1 cellular context compared by ENCODE assay signal in genomic region chr6:163010145-163010544, GRCh38.
A peak's percentile ranks its signal among the peaks of the same experiment; 100 is the strongest.
TF ChIP-seq lines count a peak whose summit lies in the region.

No MANE protein-coding gene starts in this region.

TF ChIP-seq in HEK293, 187 proteins besides CTCF, POLR2A, EP300 and RAD21 (continued from another document):
- TF ChIP-seq, protein P1, sequence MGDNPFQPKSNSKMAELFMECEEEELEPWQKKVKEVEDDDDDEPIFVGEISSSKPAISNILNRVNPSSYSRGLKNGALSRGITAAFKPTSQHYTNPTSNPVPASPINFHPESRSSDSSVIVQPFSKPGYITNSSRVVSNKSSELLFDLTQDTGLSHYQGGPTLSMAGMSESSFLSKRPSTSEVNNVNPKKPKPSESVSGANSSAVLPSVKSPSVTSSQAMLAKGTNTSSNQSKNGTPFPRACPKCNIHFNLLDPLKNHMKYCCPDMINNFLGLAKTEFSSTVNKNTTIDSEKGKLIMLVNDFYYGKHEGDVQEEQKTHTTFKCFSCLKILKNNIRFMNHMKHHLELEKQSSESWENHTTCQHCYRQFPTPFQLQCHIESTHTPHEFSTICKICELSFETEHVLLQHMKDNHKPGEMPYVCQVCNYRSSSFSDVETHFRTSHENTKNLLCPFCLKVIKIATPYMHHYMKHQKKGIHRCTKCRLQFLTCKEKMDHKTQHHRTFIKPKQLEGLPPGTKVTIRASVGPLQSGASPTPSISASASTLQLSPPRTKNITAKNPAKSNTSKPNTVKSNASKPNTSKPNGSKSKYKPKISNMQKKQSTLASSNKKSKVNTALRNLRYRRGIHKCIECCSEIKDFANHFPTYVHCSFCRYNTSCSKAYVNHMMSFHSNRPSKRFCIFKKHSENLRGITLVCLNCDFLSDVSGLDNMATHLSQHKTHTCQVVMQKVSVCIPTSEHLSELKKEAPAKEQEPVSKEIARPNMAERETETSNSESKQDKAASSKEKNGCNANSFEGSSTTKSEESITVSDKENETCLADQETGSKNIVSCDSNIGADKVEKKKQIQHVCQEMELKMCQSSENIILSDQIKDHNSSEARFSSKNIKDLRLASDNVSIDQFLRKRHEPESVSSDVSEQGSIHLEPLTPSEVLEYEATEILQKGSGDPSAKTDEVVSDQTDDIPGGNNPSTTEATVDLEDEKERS (tag by site-specific recombination; IDR thresholded peaks at IDR 0.05): no peak
- no peak for TF ChIP-seq TSHZ1 (tag by site-specific recombination; IDR thresholded peaks at IDR 0.05; ENCODE audit: borderline replicate concordance)
- no peak for TF ChIP-seq ZNF785 (tag by site-specific recombination; IDR thresholded peaks at IDR 0.05)
- TF ChIP-seq ZIC2 (tag by site-specific recombination; IDR thresholded peaks at IDR 0.05): peak; percentile 23
- TF ChIP-seq GLI4 (tag by site-specific recombination; IDR thresholded peaks at IDR 0.05): no peak
- TF ChIP-seq ZNF146 (tag by site-specific recombination; IDR thresholded peaks at IDR 0.05): no peak
- TF ChIP-seq ZNF768 (tag by site-specific recombination; IDR thresholded peaks at IDR 0.05): no peak
- no peak for TF ChIP-seq ZNF660 (tag by site-specific recombination; IDR thresholded peaks at IDR 0.05)
- TF ChIP-seq ZNF623 (tag by site-specific recombination; IDR thresholded peaks at IDR 0.05): no peak
- TF ChIP-seq ZSCAN18 (tag by site-specific recombination; IDR thresholded peaks at IDR 0.05): no peak
- no peak for TF ChIP-seq ZBTB49 (tag by site-specific recombination; IDR thresholded peaks at IDR 0.05; ENCODE audit: low read depth)
- TF ChIP-seq, protein P2, sequence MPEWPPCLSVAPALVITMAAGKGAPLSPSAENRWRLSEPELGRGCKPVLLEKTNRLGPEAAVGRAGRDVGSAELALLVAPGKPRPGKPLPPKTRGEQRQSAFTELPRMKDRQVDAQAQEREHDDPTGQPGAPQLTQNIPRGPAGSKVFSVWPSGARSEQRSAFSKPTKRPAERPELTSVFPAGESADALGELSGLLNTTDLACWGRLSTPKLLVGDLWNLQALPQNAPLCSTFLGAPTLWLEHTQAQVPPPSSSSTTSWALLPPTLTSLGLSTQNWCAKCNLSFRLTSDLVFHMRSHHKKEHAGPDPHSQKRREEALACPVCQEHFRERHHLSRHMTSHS (tag by site-specific recombination; IDR thresholded peaks at IDR 0.05): no peak
- no peak for TF ChIP-seq ZNF223 (tag by site-specific recombination; IDR thresholded peaks at IDR 0.05)
- TF ChIP-seq ZFP41 (tag by site-specific recombination; IDR thresholded peaks at IDR 0.05; ENCODE audit: borderline replicate concordance): no peak
- no peak for TF ChIP-seq GFI1B (tag by site-specific recombination; IDR thresholded peaks at IDR 0.05)
- no peak for TF ChIP-seq ZBTB48 (tag by site-specific recombination; IDR thresholded peaks at IDR 0.05)
- no peak for TF ChIP-seq KLF10 (tag by site-specific recombination; IDR thresholded peaks at IDR 0.05)
- TF ChIP-seq PRDM1 (tag by site-specific recombination; IDR thresholded peaks at IDR 0.05): no peak
- peak; percentile 38; the same call in 1 of the 2 replicates for TF ChIP-seq ZNF561 (tag by site-specific recombination; IDR thresholded peaks at IDR 0.05; ENCODE audit: borderline replicate concordance)
- peak; percentile 47 for TF ChIP-seq OSR2 (tag by site-specific recombination; IDR thresholded peaks at IDR 0.05)
- TF ChIP-seq ZNF266 (tag by site-specific recombination; IDR thresholded peaks at IDR 0.05; ENCODE audit: low read depth): no peak
- TF ChIP-seq ZNF544 (tag by site-specific recombination; IDR thresholded peaks at IDR 0.05): no peak
- TF ChIP-seq ZNF843 (tag by site-specific recombination; IDR thresholded peaks at IDR 0.05): no peak
- TF ChIP-seq KLF16 (tag by site-specific recombination; IDR thresholded peaks at IDR 0.05): 0 out of 2 replicates have a peak, but pooled peaks have one; percentile 20
- peak; percentile 34; the same call in 1 of the 2 replicates for TF ChIP-seq EGR2 (tag by site-specific recombination; IDR thresholded peaks at IDR 0.05; ENCODE audit: low read depth)
- TF ChIP-seq ZNF529 (tag by site-specific recombination; IDR thresholded peaks at IDR 0.05; ENCODE audit: insufficient replicate concordance): no peak
- TF ChIP-seq ZNF837 (tag by site-specific recombination; IDR thresholded peaks at IDR 0.05): no peak
- TF ChIP-seq, protein P3, sequence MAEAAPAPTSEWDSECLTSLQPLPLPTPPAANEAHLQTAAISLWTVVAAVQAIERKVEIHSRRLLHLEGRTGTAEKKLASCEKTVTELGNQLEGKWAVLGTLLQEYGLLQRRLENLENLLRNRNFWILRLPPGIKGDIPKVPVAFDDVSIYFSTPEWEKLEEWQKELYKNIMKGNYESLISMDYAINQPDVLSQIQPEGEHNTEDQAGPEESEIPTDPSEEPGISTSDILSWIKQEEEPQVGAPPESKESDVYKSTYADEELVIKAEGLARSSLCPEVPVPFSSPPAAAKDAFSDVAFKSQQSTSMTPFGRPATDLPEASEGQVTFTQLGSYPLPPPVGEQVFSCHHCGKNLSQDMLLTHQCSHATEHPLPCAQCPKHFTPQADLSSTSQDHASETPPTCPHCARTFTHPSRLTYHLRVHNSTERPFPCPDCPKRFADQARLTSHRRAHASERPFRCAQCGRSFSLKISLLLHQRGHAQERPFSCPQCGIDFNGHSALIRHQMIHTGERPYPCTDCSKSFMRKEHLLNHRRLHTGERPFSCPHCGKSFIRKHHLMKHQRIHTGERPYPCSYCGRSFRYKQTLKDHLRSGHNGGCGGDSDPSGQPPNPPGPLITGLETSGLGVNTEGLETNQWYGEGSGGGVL (tag by site-specific recombination; IDR thresholded peaks at IDR 0.05): no peak
- TF ChIP-seq, protein P4, sequence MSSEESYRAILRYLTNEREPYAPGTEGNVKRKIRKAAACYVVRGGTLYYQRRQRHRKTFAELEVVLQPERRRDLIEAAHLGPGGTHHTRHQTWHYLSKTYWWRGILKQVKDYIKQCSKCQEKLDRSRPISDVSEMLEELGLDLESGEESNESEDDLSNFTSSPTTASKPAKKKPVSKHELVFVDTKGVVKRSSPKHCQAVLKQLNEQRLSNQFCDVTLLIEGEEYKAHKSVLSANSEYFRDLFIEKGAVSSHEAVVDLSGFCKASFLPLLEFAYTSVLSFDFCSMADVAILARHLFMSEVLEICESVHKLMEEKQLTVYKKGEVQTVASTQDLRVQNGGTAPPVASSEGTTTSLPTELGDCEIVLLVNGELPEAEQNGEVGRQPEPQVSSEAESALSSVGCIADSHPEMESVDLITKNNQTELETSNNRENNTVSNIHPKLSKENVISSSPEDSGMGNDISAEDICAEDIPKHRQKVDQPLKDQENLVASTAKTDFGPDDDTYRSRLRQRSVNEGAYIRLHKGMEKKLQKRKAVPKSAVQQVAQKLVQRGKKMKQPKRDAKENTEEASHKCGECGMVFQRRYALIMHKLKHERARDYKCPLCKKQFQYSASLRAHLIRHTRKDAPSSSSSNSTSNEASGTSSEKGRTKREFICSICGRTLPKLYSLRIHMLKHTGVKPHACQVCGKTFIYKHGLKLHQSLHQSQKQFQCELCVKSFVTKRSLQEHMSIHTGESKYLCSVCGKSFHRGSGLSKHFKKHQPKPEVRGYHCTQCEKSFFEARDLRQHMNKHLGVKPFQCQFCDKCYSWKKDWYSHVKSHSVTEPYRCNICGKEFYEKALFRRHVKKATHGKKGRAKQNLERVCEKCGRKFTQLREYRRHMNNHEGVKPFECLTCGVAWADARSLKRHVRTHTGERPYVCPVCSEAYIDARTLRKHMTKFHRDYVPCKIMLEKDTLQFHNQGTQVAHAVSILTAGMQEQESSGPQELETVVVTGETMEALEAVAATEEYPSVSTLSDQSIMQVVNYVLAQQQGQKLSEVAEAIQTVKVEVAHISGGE (tag by site-specific recombination; conservative IDR thresholded peaks at IDR 0.05; ENCODE audit: low read depth): no peak
